In genomic region chr11:122108192-122108799, GRCh38 we compare ENCODE assay signal across 8 cellular contexts. TPM values are rescaled to one million over a fixed set of nuclear protein-coding genes. Genes with fewer than 3 reads are reported as not detected.
A peak's percentile ranks its signal among the peaks of the same experiment; 100 is the strongest.
DNase-seq lines count a peak whose midpoint lies in the region; ATAC-seq and TF ChIP-seq lines count a peak whose summit lies in the region.

No MANE protein-coding gene starts in this region.

- H3K4me1 ChIP-seq in foreskin keratinocyte (peaks cover 12% of the 10 kb centered on the region), skeletal muscle tissue (ENCODE audit: control insufficient read depth in 3 of 3, insufficient read depth in 3 of 3, low read length in 3 of 3) (peaks cover 13 to 20% (median 20%) of the 10 kb centered on the region in 3 donors)

- POLR2A ChIA-PET in naive thymus-derived CD8-positive, alpha-beta T cell (lab: Charles Lee): no interaction called here

- H3K27me3 ChIP-seq in foreskin keratinocyte: no peaks in the 10 kb centered on the region
- H3K27me3 ChIP-seq in skeletal muscle tissue (ENCODE audit: control insufficient read depth in 3 of 3, insufficient read depth in 3 of 3, low read length in 3 of 3): no peaks in the 10 kb centered on the region

- peak; percentile 68 for TF ChIP-seq CTCF in foreskin keratinocyte (conservative IDR thresholded peaks at IDR 0.05)

- H3K27ac Mint-ChIP-seq in naive thymus-derived CD8-positive, alpha-beta T cell: no peak overlapping the region

- H3K9me3 Mint-ChIP-seq in naive thymus-derived CD8-positive, alpha-beta T cell: peaks cover 0 to 16% (median 1%) of the 10 kb centered on the region in 9 donors

- no peaks in the 10 kb centered on the region for H3K9me3 ChIP-seq in skeletal muscle tissue (ENCODE audit: control insufficient read depth in 3 of 3, low read length in 3 of 3)

- H3K27ac ChIP-seq in foreskin keratinocyte (no peak overlapping the region), skeletal muscle tissue (ENCODE audit: low read depth, low read length) (peak overlapping the region; percentile 85)

- peak overlapping the region in 1 of 3 donors; percentile 11 for H3K4me3 ChIP-seq in skeletal muscle tissue (ENCODE audit: low read length in 3 of 3)

- DNase-seq in AML-193 (lab: John Stamatoyannopoulos, UW) (peak; percentile 25 to 48), RKO (ENCODE audit: low spot score) (peak; percentile 34), foreskin keratinocyte (peak in 1 of 2 donors; percentile 20)
- DNase-seq in naive thymus-derived CD8-positive, alpha-beta T cell: no peak

- H3K4me3 Mint-ChIP-seq in naive thymus-derived CD8-positive, alpha-beta T cell: no peak overlapping the region

- H3K27me3 Mint-ChIP-seq in naive thymus-derived CD8-positive, alpha-beta T cell: peaks cover 16 to 53% (median 26%) of the 10 kb centered on the region in 5 donors

- H3K9ac ChIP-seq in skeletal muscle tissue (ENCODE audit: low read depth in 1 of 3, low read length in 3 of 3): no peak overlapping the region

- H3K4me1 Mint-ChIP-seq in naive thymus-derived CD8-positive, alpha-beta T cell: no peaks in the 10 kb centered on the region

- no peaks in the 10 kb centered on the region for H3K36me3 Mint-ChIP-seq in naive thymus-derived CD8-positive, alpha-beta T cell

- H3K36me3 ChIP-seq in skeletal muscle tissue (ENCODE audit: control insufficient read depth in 3 of 3, insufficient read depth in 3 of 3, low read length in 3 of 3): no peaks in the 10 kb centered on the region

- peak; percentile 63 for ATAC-seq in GM21390 (IDR thresholded peaks at IDR 0.05; ENCODE audit: unreplicated experiment)
- ATAC-seq in foreskin keratinocyte: no peak
- ATAC-seq in esophagus mucosa: no peak
- ATAC-seq in GM21825 (IDR thresholded peaks at IDR 0.05; ENCODE audit: unreplicated experiment): no peak
- no peak for ATAC-seq in naive thymus-derived CD8-positive, alpha-beta T cell

RNA-seq across cellular contexts. Expression of gene BLID, which starts 7.7 kb away (rescaled TPM):
- total RNA-seq in foreskin keratinocyte (0.78 TPM in 2 replicates), skeletal muscle tissue (0.52 TPM), esophagus mucosa (0.56 TPM)
- polyA plus RNA-seq in foreskin keratinocyte: not detected in 2 replicates
- total RNA-seq in naive thymus-derived CD8-positive, alpha-beta T cell: not detected
- polyA plus RNA-seq in naive thymus-derived CD8-positive, alpha-beta T cell: not detected

Comparison
In these comparisons a context has a peak if more than half of its experiments do, and no peak if none do; other contexts are left out.
1. DNase-seq: peak in AML-193 (2 of 2) and RKO (single experiment); none in naive thymus-derived CD8-positive, alpha-beta T cell (0 of 10).